1 cellular context compared by ENCODE assay signal in genomic region chr9:127940598-127940997, GRCh38.
TF ChIP-seq lines count a peak whose summit lies in the region.

No MANE protein-coding gene starts in this region.

TF ChIP-seq in K562, 482 proteins besides CTCF, POLR2A, EP300 and RAD21:
- TF ChIP-seq, protein P1, sequence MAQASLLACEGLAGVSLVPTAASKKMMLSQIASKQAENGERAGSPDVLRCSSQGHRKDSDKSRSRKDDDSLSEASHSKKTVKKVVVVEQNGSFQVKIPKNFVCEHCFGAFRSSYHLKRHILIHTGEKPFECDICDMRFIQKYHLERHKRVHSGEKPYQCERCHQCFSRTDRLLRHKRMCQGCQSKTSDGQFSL (CRISPR knock-in tag; IDR thresholded peaks at IDR 0.05), result no peak
- TF ChIP-seq, protein P1 (tag; IDR thresholded peaks at IDR 0.05), result no peak
- peak; percentile 48 to 51; a peak in 1 of 4 replicates for TF ChIP-seq FOXK2 (conservative IDR thresholded peaks at IDR 0.05 in 1 of 2, IDR thresholded peaks at IDR 0.05 in 1 of 2; ENCODE audit: low read depth in 2 of 2)
- no peak for TF ChIP-seq RNF2 (IDR thresholded peaks at IDR 0.05)
- TF ChIP-seq ZNF347 (CRISPR knock-in tag; IDR thresholded peaks at IDR 0.05; ENCODE audit: low read depth), result no peak
- TF ChIP-seq NFXL1 (CRISPR knock-in tag; IDR thresholded peaks at IDR 0.05), result no peak
- no peak for TF ChIP-seq KDM2B (CRISPR knock-in tag; IDR thresholded peaks at IDR 0.05)
- no peak for TF ChIP-seq FOXO4 (CRISPR knock-in tag; IDR thresholded peaks at IDR 0.05)
- TF ChIP-seq ZNF384 (IDR thresholded peaks at IDR 0.05; ENCODE audit: low read depth, low read length), result 0 out of 2 replicates have a peak, but pooled peaks have one; percentile 64
- TF ChIP-seq, protein P2, sequence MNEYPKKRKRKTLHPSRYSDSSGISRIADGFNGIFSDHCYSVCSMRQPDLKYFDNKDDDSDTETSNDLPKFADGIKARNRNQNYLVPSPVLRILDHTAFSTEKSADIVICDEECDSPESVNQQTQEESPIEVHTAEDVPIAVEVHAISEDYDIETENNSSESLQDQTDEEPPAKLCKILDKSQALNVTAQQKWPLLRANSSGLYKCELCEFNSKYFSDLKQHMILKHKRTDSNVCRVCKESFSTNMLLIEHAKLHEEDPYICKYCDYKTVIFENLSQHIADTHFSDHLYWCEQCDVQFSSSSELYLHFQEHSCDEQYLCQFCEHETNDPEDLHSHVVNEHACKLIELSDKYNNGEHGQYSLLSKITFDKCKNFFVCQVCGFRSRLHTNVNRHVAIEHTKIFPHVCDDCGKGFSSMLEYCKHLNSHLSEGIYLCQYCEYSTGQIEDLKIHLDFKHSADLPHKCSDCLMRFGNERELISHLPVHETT (CRISPR knock-in tag; conservative IDR thresholded peaks at IDR 0.05 in 1 of 2, IDR thresholded peaks at IDR 0.05 in 1 of 2), result 0 out of 4 replicates have a peak, but pooled peaks of 1 of the 2 experiments have one; percentile 40
- TF ChIP-seq, protein P3, sequence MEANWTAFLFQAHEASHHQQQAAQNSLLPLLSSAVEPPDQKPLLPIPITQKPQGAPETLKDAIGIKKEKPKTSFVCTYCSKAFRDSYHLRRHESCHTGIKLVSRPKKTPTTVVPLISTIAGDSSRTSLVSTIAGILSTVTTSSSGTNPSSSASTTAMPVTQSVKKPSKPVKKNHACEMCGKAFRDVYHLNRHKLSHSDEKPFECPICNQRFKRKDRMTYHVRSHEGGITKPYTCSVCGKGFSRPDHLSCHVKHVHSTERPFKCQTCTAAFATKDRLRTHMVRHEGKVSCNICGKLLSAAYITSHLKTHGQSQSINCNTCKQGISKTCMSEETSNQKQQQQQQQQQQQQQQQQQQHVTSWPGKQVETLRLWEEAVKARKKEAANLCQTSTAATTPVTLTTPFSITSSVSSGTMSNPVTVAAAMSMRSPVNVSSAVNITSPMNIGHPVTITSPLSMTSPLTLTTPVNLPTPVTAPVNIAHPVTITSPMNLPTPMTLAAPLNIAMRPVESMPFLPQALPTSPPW (CRISPR knock-in tag; IDR thresholded peaks at IDR 0.05), result peak; percentile 46
- peak; percentile 35; the same call in 1 of the 2 replicates for TF ChIP-seq DPF2 (IDR thresholded peaks at IDR 0.05)
- no peak for TF ChIP-seq RBM34 (IDR thresholded peaks at IDR 0.05; ENCODE audit: borderline replicate concordance, insufficient read depth, low read length)
- no peak for TF ChIP-seq PHB2 (IDR thresholded peaks at IDR 0.05; ENCODE audit: low read depth)
- TF ChIP-seq HBP1 (CRISPR knock-in tag; IDR thresholded peaks at IDR 0.05), result no peak
- TF ChIP-seq, protein P4, sequence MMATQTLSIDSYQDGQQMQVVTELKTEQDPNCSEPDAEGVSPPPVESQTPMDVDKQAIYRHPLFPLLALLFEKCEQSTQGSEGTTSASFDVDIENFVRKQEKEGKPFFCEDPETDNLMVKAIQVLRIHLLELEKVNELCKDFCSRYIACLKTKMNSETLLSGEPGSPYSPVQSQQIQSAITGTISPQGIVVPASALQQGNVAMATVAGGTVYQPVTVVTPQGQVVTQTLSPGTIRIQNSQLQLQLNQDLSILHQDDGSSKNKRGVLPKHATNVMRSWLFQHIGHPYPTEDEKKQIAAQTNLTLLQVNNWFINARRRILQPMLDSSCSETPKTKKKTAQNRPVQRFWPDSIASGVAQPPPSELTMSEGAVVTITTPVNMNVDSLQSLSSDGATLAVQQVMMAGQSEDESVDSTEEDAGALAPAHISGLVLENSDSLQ (IDR thresholded peaks at IDR 0.05), result peak; percentile 56
- 0 out of 2 replicates have a peak, but pooled peaks have one; percentile 30 for TF ChIP-seq L3MBTL2 (IDR thresholded peaks at IDR 0.05)
- TF ChIP-seq TCF7 (IDR thresholded peaks at IDR 0.05; ENCODE audit: borderline replicate concordance), result no peak
